11 cellular contexts compared by ENCODE assay signal in genomic region chr5:64207978-64208377, GRCh38. TPM values are rescaled to one million over a fixed set of nuclear protein-coding genes. Genes with fewer than 3 reads are reported as not detected.
DNase-seq lines count a peak whose midpoint lies in the region; ATAC-seq and TF ChIP-seq lines count a peak whose summit lies in the region.
"Had no signal": no experiment of that assay in that cellular context is flagged by ENCODE, and none has a peak within 500 bp of the region (broad histone marks: within the 10 kb centered on the region; RNA-seq: fewer than 3 reads in every experiment).

No MANE protein-coding gene starts in this region.

- no peak overlapping the region for H3K4me2 ChIP-seq in OCI-LY3 (ENCODE audit: low read length)
- H3K4me2 ChIP-seq in fibroblast of lung (ENCODE audit: extremely low read depth, insufficient read depth, low read length): no peak overlapping the region

- H3K9me3 Mint-ChIP-seq in WTC11: no peaks in the 10 kb centered on the region
- H3K9me3 Mint-ChIP-seq in stimulated activated naive CD8-positive, alpha-beta T cell treated with anti-CD3 and anti-CD28 coated beads, Interleukin-15, amount 100 ng/mL, for 72 hours: no peaks in the 10 kb centered on the region

- H3K4me3 ChIP-seq in OCI-LY3 (ENCODE audit: low read length): no peak overlapping the region
- H3K4me3 ChIP-seq in fibroblast of lung (replicated peaks in 1 of 4; ENCODE audit: control extremely low read depth in 1 of 4, insufficient read depth in 1 of 4, low read depth in 3 of 4, low read length in 4 of 4): no peak overlapping the region
- no peak overlapping the region for H3K4me3 ChIP-seq in retinal pigment epithelial cell (ENCODE audit: low read length)

- no peaks in the 10 kb centered on the region for H4K20me1 ChIP-seq in OCI-LY3 (ENCODE audit: insufficient read depth, low read length)
- H4K20me1 ChIP-seq in fibroblast of lung (ENCODE audit: control insufficient read depth, extremely low read depth, insufficient read depth, low read length): no peaks in the 10 kb centered on the region

- no peak overlapping the region for H3K4me3 Mint-ChIP-seq in WTC11
- H3K4me3 Mint-ChIP-seq in stimulated activated naive CD8-positive, alpha-beta T cell treated with anti-CD3 and anti-CD28 coated beads, Interleukin-15, amount 100 ng/mL, for 72 hours: no peak overlapping the region
- H3K4me3 Mint-ChIP-seq: activated CD8-positive, alpha-beta T cell treated with anti-CD3 and anti-CD28 coated beads, Interleukin-2, amount 10 ng/mL, durations not matched to agents 7 days and 5 days had no signal

- ATAC-seq in WTC11 (no peak), GM18505 (IDR thresholded peaks at IDR 0.05; ENCODE audit: unreplicated experiment) (no peak)
- ATAC-seq in stimulated activated naive CD8-positive, alpha-beta T cell treated with anti-CD3 and anti-CD28 coated beads, Interleukin-15, amount 100 ng/mL, for 72 hours: no peak
- ATAC-seq: activated CD8-positive, alpha-beta T cell treated with anti-CD3 and anti-CD28 coated beads, Interleukin-2, amount 10 ng/mL, durations not matched to agents 7 days and 5 days had no signal

- H3K4me1 Mint-ChIP-seq in WTC11: no peaks in the 10 kb centered on the region
- H3K4me1 Mint-ChIP-seq in stimulated activated naive CD8-positive, alpha-beta T cell treated with anti-CD3 and anti-CD28 coated beads, Interleukin-15, amount 100 ng/mL, for 72 hours: no peaks in the 10 kb centered on the region

- no peaks in the 10 kb centered on the region for H3K79me2 ChIP-seq in OCI-LY3 (ENCODE audit: low read length)
- no peaks in the 10 kb centered on the region for H3K79me2 ChIP-seq in fibroblast of lung (ENCODE audit: control insufficient read depth, insufficient read depth, low read length)

- peak; percentile 37; the same call in 1 of the 2 replicates for TF ChIP-seq CTCF in OCI-LY3 (IDR thresholded peaks at IDR 0.05; ENCODE audit: low read depth, low read length)
- peak in 1 of 2 donors; percentile 13 for TF ChIP-seq CTCF in fibroblast of lung (conservative IDR thresholded peaks at IDR 0.05 in 1 of 2, IDR thresholded peaks at IDR 0.05 in 1 of 2; ENCODE audit: low read depth in 1 of 2, low read length in 2 of 2)
- TF ChIP-seq CTCF in retinal pigment epithelial cell (conservative IDR thresholded peaks at IDR 0.05; ENCODE audit: low read depth, low read length): peak; percentile 12
- TF ChIP-seq CTCF in WTC11 (IDR thresholded peaks at IDR 0.05): no peak

- no peak overlapping the region; the same call in 1 of the 2 replicates for H2AFZ ChIP-seq in OCI-LY3 (ENCODE audit: low read depth, low read length)
- no peak overlapping the region for H2AFZ ChIP-seq in fibroblast of lung (ENCODE audit: low read length)

- no peaks in the 10 kb centered on the region for H3K4me1 ChIP-seq in OCI-LY3 (ENCODE audit: low read length)
- peaks cover 7% of the 10 kb centered on the region for H3K4me1 ChIP-seq in fibroblast of lung (ENCODE audit: control insufficient read depth, extremely low read depth, insufficient read depth, low read length)

- DNase-seq in NCI-H2227 treated with DMSO at 0.1 percent for 48 hours (lab: John Stamatoyannopoulos, UW): peak; percentile 1
- no peak for DNase-seq in NCI-H2227 (lab: John Stamatoyannopoulos, UW; ENCODE audit: unreplicated experiment)
- peak; percentile 5 to 50 for DNase-seq in fibroblast of lung (ENCODE audit: low read depth in 2 of 2)
- DNase-seq in retinal pigment epithelial cell (ENCODE audit: low read depth): no peak
- DNase-seq in WTC11 (ENCODE audit: low spot score): no peak
- DNase-seq in stimulated activated naive CD8-positive, alpha-beta T cell treated with anti-CD3 and anti-CD28 coated beads, Interleukin-15, amount 100 ng/mL, for 72 hours: no peak
- DNase-seq: activated CD8-positive, alpha-beta T cell treated with anti-CD3 and anti-CD28 coated beads, Interleukin-2, amount 10 ng/mL, durations not matched to agents 7 days and 5 days; effector CD8-positive, alpha-beta T cell; NCI-H774 had no signal

- H3K9ac ChIP-seq in OCI-LY3 (ENCODE audit: low read length): no peak overlapping the region
- no peak overlapping the region for H3K9ac ChIP-seq in fibroblast of lung (ENCODE audit: insufficient read depth, low read length)

- CTCF ChIA-PET in WTC11 (lab: Charles Lee): interaction anchor here (3.0 kb wide), 1 partner anchor 60 kb away, joined by 12 read pairs; no protein-coding TSS in a partner anchor

- H3K27me3 Mint-ChIP-seq in WTC11 (ENCODE audit: low read depth): no peaks in the 10 kb centered on the region
- H3K27me3 Mint-ChIP-seq in stimulated activated naive CD8-positive, alpha-beta T cell treated with anti-CD3 and anti-CD28 coated beads, Interleukin-15, amount 100 ng/mL, for 72 hours: no peaks in the 10 kb centered on the region

- H3K27me3 ChIP-seq in OCI-LY3 (ENCODE audit: low read depth, low read length): no peaks in the 10 kb centered on the region
- no peaks in the 10 kb centered on the region for H3K27me3 ChIP-seq in fibroblast of lung (ENCODE audit: control insufficient read depth, insufficient read depth, low read length)

- H3K36me3 ChIP-seq in OCI-LY3 (replicated peaks; ENCODE audit: low read depth, low read length) (no peaks in the 10 kb centered on the region), fibroblast of lung (ENCODE audit: control insufficient read depth, insufficient read depth, low read length) (no peaks in the 10 kb centered on the region)

- POLR2A ChIA-PET in WTC11 (lab: Charles Lee): no interaction called here

- TF ChIP-seq POLR2A in GM18505 (IDR thresholded peaks at IDR 0.05; ENCODE audit: borderline replicate concordance, extremely low read depth, insufficient read depth, insufficient read length): no peak

- no peak overlapping the region for H3K27ac ChIP-seq in OCI-LY3 (ENCODE audit: low read length)
- H3K27ac ChIP-seq in fibroblast of lung (ENCODE audit: insufficient read depth, low read length): no peak overlapping the region

- no peaks in the 10 kb centered on the region for H3K36me3 Mint-ChIP-seq in WTC11

- no peaks in the 10 kb centered on the region for H3K9me3 ChIP-seq in OCI-LY3 (ENCODE audit: insufficient read depth, low read length)
- H3K9me3 ChIP-seq in fibroblast of lung (ENCODE audit: control insufficient read depth, insufficient read depth, low read depth, low read length): no peaks in the 10 kb centered on the region

- no peak overlapping the region for H3K27ac Mint-ChIP-seq in WTC11
- H3K27ac Mint-ChIP-seq in stimulated activated naive CD8-positive, alpha-beta T cell treated with anti-CD3 and anti-CD28 coated beads, Interleukin-15, amount 100 ng/mL, for 72 hours: no peak overlapping the region
- H3K27ac Mint-ChIP-seq: activated CD8-positive, alpha-beta T cell treated with anti-CD3 and anti-CD28 coated beads, Interleukin-2, amount 10 ng/mL, durations not matched to agents 7 days and 5 days had no signal

TF ChIP-seq in WTC11, 78 proteins besides CTCF, POLR2A, EP300 and RAD21 (continues in another document):
- TF ChIP-seq NR2C2 (CRISPR knock-in tag; IDR thresholded peaks at IDR 0.05) (no peak), SP1 (CRISPR knock-in tag; conservative IDR thresholded peaks at IDR 0.05) (no peak), ZNF425 (CRISPR knock-in tag; conservative IDR thresholded peaks at IDR 0.05) (no peak), ZBTB43 (CRISPR knock-in tag; IDR thresholded peaks at IDR 0.05) (no peak), E2F4 (CRISPR knock-in tag; IDR thresholded peaks at IDR 0.05; ENCODE audit: borderline replicate concordance, low read depth) (no peak)

RNA-seq across cellular contexts. Expression of gene RNF180, which starts 42.3 kb away (rescaled TPM):
- total RNA-seq in fibroblast of lung (2.6 and 2.8 TPM in 2 replicates), WTC11 (2021) (2.5 to 3.4 TPM (median 2.7 TPM) in 3 replicates)
- 0.62 and 2.3 TPM in 2 replicates for polyA plus RNA-seq in fibroblast of lung
- polyA plus RNA-seq in fibroblast of lung (2012): 0.30 and 1.9 TPM in 2 replicates
- polyA minus RNA-seq in fibroblast of lung (ENCODE audit: low replicate concordance): 0.86 TPM in 1 of 2 replicates, not detected in the other
- total RNA-seq: activated CD8-positive, alpha-beta T cell treated with anti-CD3 and anti-CD28 coated beads, Interleukin-2, amount 10 ng/mL, durations not matched to agents 7 days and 5 days had no signal

Comparison
In these comparisons a context has a peak if more than half of its experiments do, and no peak if none do; other contexts are left out.
1. DNase-seq: peak in NCI-H2227 treated with DMSO at 0.1 percent for 48 hours (single experiment) and fibroblast of lung (2 of 2); none in NCI-H2227 (single experiment), retinal pigment epithelial cell (single experiment), WTC11 (single experiment) and stimulated activated naive CD8-positive, alpha-beta T cell treated with anti-CD3 and anti-CD28 coated beads, Interleukin-15, amount 100 ng/mL, for 72 hours (0 of 2).